In genomic region chr6:137170266-137171052, GRCh38 we compare ENCODE assay signal across 1 cellular context.
A peak's percentile ranks its signal among the peaks of the same experiment; 100 is the strongest.
TF ChIP-seq lines count a peak whose summit lies in the region.

No MANE protein-coding gene starts in this region.

TF ChIP-seq in K562, 482 proteins besides CTCF, POLR2A, EP300 and RAD21 (continued from another document):
- TF ChIP-seq ZBTB40 (IDR thresholded peaks at IDR 0.05) (0 out of 2 replicates have a peak, but pooled peaks have one; percentile 14), ZBTB40 (CRISPR knock-in tag; IDR thresholded peaks at IDR 0.05) (no peak), ZBTB9 (CRISPR knock-in tag; IDR thresholded peaks at IDR 0.05) (peak; percentile 70; the same call in 1 of the 2 replicates), ILF3 (IDR thresholded peaks at IDR 0.05; ENCODE audit: borderline replicate concordance) (no peak), FOXA3 (CRISPR knock-in tag; conservative IDR thresholded peaks at IDR 0.05 in 1 of 2, IDR thresholded peaks at IDR 0.05 in 1 of 2) (peak in 1 of 2 experiments; percentile 31; a peak in 1 of 4 replicates), TCFL5 (CRISPR knock-in tag; conservative IDR thresholded peaks at IDR 0.05) (peak; percentile 82), ZNF75A (CRISPR knock-in tag; IDR thresholded peaks at IDR 0.05) (peak; percentile 60; the same call in 1 of the 2 replicates), ARID3A (IDR thresholded peaks at IDR 0.05; ENCODE audit: borderline replicate concordance, low read depth, low read length) (0 out of 2 replicates have a peak, but pooled peaks have one; percentile 31), MEF2D (tag; conservative IDR thresholded peaks at IDR 0.05; ENCODE audit: low read depth) (peak; percentile 73; the same call in 1 of the 2 replicates)
